In the genomic region with DNA sequence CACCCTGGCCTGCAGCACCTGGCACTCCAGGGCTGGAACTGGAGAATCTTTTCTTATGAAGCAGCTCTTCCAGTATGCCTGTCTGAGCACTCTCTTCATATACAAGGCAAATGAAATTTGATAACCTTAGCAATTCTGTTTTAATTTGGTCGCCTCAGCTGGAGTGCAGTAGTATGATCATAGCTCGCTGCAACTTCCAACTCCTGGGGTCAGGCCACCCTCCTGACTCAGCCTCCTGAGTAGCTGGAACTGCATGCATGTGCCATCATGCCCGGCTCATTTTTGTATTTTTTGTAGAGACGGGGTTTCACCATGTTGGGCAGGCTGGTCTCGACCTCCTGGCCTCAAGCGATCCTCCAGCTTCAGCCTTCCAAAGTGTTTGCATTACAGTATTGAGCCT, we compare ENCODE assay signal across 13 cellular contexts.
DNase-seq lines count a peak whose midpoint lies in the region; ATAC-seq and TF ChIP-seq lines count a peak whose summit lies in the region.
"Had no signal": no experiment of that assay in that cellular context is flagged by ENCODE, and none has a peak within 500 bp of the region (broad histone marks: within the 10 kb centered on the region; RNA-seq: fewer than 3 reads in every experiment).

No MANE protein-coding gene starts in this region.

- peak overlapping the region; percentile 84 for H3K27ac Mint-ChIP-seq in activated naive CD4-positive, alpha-beta T cell treated with anti-CD3 and anti-CD28 coated beads, Interleukin-2, amount 50 U/mL, for 24 hours
- peak overlapping the region; percentile 41 for H3K27ac Mint-ChIP-seq in chondrocyte (ENCODE audit: unreplicated experiment)
- H3K27ac Mint-ChIP-seq: B cell had no signal

- peaks cover 82% of the 10 kb centered on the region for H3K4me1 Mint-ChIP-seq in activated naive CD4-positive, alpha-beta T cell treated with anti-CD3 and anti-CD28 coated beads, Interleukin-2, amount 50 U/mL, for 24 hours
- peaks cover 20% of the 10 kb centered on the region for H3K4me1 Mint-ChIP-seq in chondrocyte (ENCODE audit: low read depth)

- no peak for TF ChIP-seq CTCF in chondrocyte (IDR thresholded peaks at IDR 0.05)

- peaks cover 22% of the 10 kb centered on the region for H3K36me3 Mint-ChIP-seq in activated naive CD4-positive, alpha-beta T cell treated with anti-CD3 and anti-CD28 coated beads, Interleukin-2, amount 50 U/mL, for 24 hours
- H3K36me3 Mint-ChIP-seq in chondrocyte (ENCODE audit: low read depth): peaks cover 10% of the 10 kb centered on the region

- H3K4me3 Mint-ChIP-seq in activated naive CD4-positive, alpha-beta T cell treated with anti-CD3 and anti-CD28 coated beads, Interleukin-2, amount 50 U/mL, for 24 hours: no peak overlapping the region
- H3K4me3 Mint-ChIP-seq in chondrocyte (ENCODE audit: unreplicated experiment): no peak overlapping the region
- H3K4me3 Mint-ChIP-seq: B cell had no signal

- ATAC-seq in GM21619 (IDR thresholded peaks at IDR 0.05; ENCODE audit: unreplicated experiment): no peak
- no peak for ATAC-seq in activated CD4-positive, CD25-positive, alpha-beta regulatory T cell treated with anti-CD3 and anti-CD28 coated beads, Interleukin-2, amount 50 U/mL, for 24 hours
- ATAC-seq: Panc1 had no signal

- in situ Hi-C loops in G401 (cut with HindIII; ENCODE audit: low sequenced_read_pairs): no loop called here

- H3K9me3 Mint-ChIP-seq in activated naive CD4-positive, alpha-beta T cell treated with anti-CD3 and anti-CD28 coated beads, Interleukin-2, amount 50 U/mL, for 24 hours: no peaks in the 10 kb centered on the region
- no peaks in the 10 kb centered on the region for H3K9me3 Mint-ChIP-seq in chondrocyte (ENCODE audit: low read depth)

- no peaks in the 10 kb centered on the region for H3K27me3 Mint-ChIP-seq in activated naive CD4-positive, alpha-beta T cell treated with anti-CD3 and anti-CD28 coated beads, Interleukin-2, amount 50 U/mL, for 24 hours
- H3K27me3 Mint-ChIP-seq in chondrocyte (ENCODE audit: low read depth): no peaks in the 10 kb centered on the region
- H3K27me3 Mint-ChIP-seq: B cell had no signal

- DNase-seq in activated naive CD4-positive, alpha-beta T cell (lab: John Stamatoyannopoulos, UW): no peak
- DNase-seq in NCI-H2196 (lab: John Stamatoyannopoulos, UW; ENCODE audit: unreplicated experiment): peak; percentile 78
- peak; percentile 24 for DNase-seq in chondrocyte (ENCODE audit: low spot score)
- DNase-seq in AG08395 (ENCODE audit: low spot score): no peak
- no peak for DNase-seq in G401 (ENCODE audit: low spot score)
- DNase-seq: activated CD4-positive, alpha-beta T cell treated with anti-CD3 and anti-CD28 coated beads for 4 hours; glutamatergic neuron; transverse colon had no signal

Comparison
In these comparisons a context has a peak if more than half of its experiments do, and no peak if none do; other contexts are left out.
1. DNase-seq: peak in NCI-H2196 (single experiment) and chondrocyte (single experiment); none in activated naive CD4-positive, alpha-beta T cell (0 of 4), AG08395 (single experiment) and G401 (single experiment).